Comparison of ENCODE assay signal across 11 cellular contexts in the genomic region with DNA sequence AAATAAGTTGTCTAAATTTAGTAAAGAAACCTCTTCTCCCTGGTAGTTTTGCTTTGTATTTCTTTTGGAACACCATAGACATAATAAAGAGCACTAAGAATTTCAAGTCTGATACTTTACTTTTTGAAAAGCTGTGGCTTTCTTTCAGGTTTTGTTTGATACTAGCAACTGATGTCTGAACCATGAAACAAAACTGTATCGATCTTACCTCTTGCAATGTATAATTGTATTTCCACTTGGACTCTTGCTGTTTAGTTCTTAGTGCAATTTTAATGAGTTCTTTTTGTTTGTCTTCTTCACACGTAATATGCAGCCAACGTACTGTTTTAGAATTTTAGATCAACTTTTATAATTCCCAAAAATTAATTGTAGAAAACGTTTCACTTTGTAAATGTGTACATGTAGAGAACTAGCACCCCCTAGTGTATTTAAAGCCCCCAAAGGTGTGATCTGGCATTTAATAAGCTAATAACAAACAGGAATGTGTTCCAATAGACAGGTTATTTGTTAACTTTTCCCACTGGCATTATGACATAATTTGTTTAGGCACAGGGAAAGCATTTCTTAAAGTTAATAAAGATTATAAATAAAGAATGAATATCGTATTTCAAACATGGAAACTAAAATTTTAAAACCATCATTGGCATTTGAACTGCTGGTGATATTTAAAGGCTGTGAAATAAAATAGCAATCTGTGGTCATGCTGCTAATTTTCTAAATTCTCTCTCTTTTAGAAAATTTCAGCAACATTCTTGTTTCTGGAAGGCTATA.
DNase-seq lines count a peak whose midpoint lies in the region; TF ChIP-seq lines count a peak whose summit lies in the region.
"Had no signal": no experiment of that assay in that cellular context is flagged by ENCODE, and none has a peak within 500 bp of the region (broad histone marks: within the 10 kb centered on the region; RNA-seq: fewer than 3 reads in every experiment).

No MANE protein-coding gene starts in this region.

- H3K27me3 ChIP-seq in brain microvascular endothelial cell (replicated peaks) = no peaks in the 10 kb centered on the region
- no peaks in the 10 kb centered on the region for H3K27me3 ChIP-seq in testis
- H3K27me3 ChIP-seq: gastroesophageal sphincter had no signal

- no peaks in the 10 kb centered on the region for H3K9me3 Mint-ChIP-seq in osteocyte (ENCODE audit: unreplicated experiment)
- H3K9me3 Mint-ChIP-seq in activated CD4-positive, alpha-beta memory T cell treated with anti-CD3 and anti-CD28 coated beads for 36 hours = no peaks in the 10 kb centered on the region
- H3K9me3 Mint-ChIP-seq in endothelial cell (ENCODE audit: unreplicated experiment) = no peaks in the 10 kb centered on the region

- POLR2A ChIA-PET in activated CD4-positive, alpha-beta memory T cell treated with anti-CD3 and anti-CD28 coated beads for 36 hours (lab: Charles Lee) = no interaction called here

- no peak overlapping the region for H3K4me3 ChIP-seq in GM12865 (ENCODE audit: low read depth, low read length)
- H3K4me3 ChIP-seq in brain microvascular endothelial cell (ENCODE audit: low read depth, low read length) = no peak overlapping the region
- no peak overlapping the region for H3K4me3 ChIP-seq in testis
- H3K4me3 ChIP-seq: gastroesophageal sphincter had no signal

- intact Hi-C loops in testis (cut with DNase I; ENCODE audit: low total_unique reads) = no loop called here
- intact Hi-C loops in activated CD4-positive, alpha-beta memory T cell treated with anti-CD3 and anti-CD28 coated beads for 36 hours (cut with micrococcal nuclease) = no loop called here

- CTCF ChIA-PET in activated CD4-positive, alpha-beta memory T cell treated with anti-CD3 and anti-CD28 coated beads for 36 hours (lab: Charles Lee) = interaction anchor here (0.6 to 0.9 kb wide), 2 partner anchors 475 to 1002 kb away, joined by 3 read pairs; no protein-coding TSS in a partner anchor

- no peak for TF ChIP-seq POLR2A in testis (IDR thresholded peaks at IDR 0.05)

- no peak for TF ChIP-seq CTCF in GM12865 (IDR thresholded peaks at IDR 0.05; ENCODE audit: insufficient read depth, low read depth, low read length, missing control alignments)
- TF ChIP-seq CTCF in brain microvascular endothelial cell (IDR thresholded peaks at IDR 0.05; ENCODE audit: low read depth, low read length, missing control alignments) = peak; percentile 27
- peak; percentile 18 for TF ChIP-seq CTCF in osteocyte (IDR thresholded peaks at IDR 0.05)
- no peak for TF ChIP-seq CTCF in testis (IDR thresholded peaks at IDR 0.05)
- TF ChIP-seq CTCF in endothelial cell (IDR thresholded peaks at IDR 0.05; ENCODE audit: unreplicated experiment) = no peak

- no peaks in the 10 kb centered on the region for H3K4me1 Mint-ChIP-seq in osteocyte (ENCODE audit: unreplicated experiment)
- H3K4me1 Mint-ChIP-seq in activated CD4-positive, alpha-beta memory T cell treated with anti-CD3 and anti-CD28 coated beads for 36 hours (ENCODE audit: low read depth) = no peaks in the 10 kb centered on the region
- H3K4me1 Mint-ChIP-seq in endothelial cell (ENCODE audit: unreplicated experiment) = no peaks in the 10 kb centered on the region
- H3K4me1 Mint-ChIP-seq: natural killer cell had no signal

- peaks cover 7% of the 10 kb centered on the region for H3K27me3 Mint-ChIP-seq in osteocyte (ENCODE audit: unreplicated experiment)
- no peaks in the 10 kb centered on the region for H3K27me3 Mint-ChIP-seq in activated CD4-positive, alpha-beta memory T cell treated with anti-CD3 and anti-CD28 coated beads for 36 hours
- H3K27me3 Mint-ChIP-seq in endothelial cell (ENCODE audit: unreplicated experiment) = peaks cover 2% of the 10 kb centered on the region

- H3K4me1 ChIP-seq in testis = no peaks in the 10 kb centered on the region
- H3K4me1 ChIP-seq: gastroesophageal sphincter had no signal

- no peak overlapping the region for H3K27ac Mint-ChIP-seq in osteocyte (ENCODE audit: unreplicated experiment)
- no peak overlapping the region for H3K27ac Mint-ChIP-seq in activated CD4-positive, alpha-beta memory T cell treated with anti-CD3 and anti-CD28 coated beads for 36 hours
- no peak overlapping the region for H3K27ac Mint-ChIP-seq in endothelial cell (ENCODE audit: unreplicated experiment)
- H3K27ac Mint-ChIP-seq: natural killer cell had no signal

- in situ Hi-C loops in brain microvascular endothelial cell (cut with HindIII; ENCODE audit: low pct_ligation_motif_present, low sequenced_read_pairs) = no loop called here

- H3K36me3 ChIP-seq in brain microvascular endothelial cell (replicated peaks) (no peaks in the 10 kb centered on the region), testis (ENCODE audit: low read depth, missing control alignments) (no peaks in the 10 kb centered on the region)
- H3K36me3 ChIP-seq: gastroesophageal sphincter had no signal

- no peaks in the 10 kb centered on the region for H3K9me3 ChIP-seq in testis
- H3K9me3 ChIP-seq: gastroesophageal sphincter had no signal

- peak; percentile 7 for DNase-seq in GM12865 (ENCODE audit: low read depth)
- peak; percentile 85 for DNase-seq in NCI-H146 (lab: John Stamatoyannopoulos, UW)
- no peak for DNase-seq in brain microvascular endothelial cell
- DNase-seq in osteocyte (ENCODE audit: extremely low spot score, unreplicated experiment) = no peak
- DNase-seq in testis = no peak
- DNase-seq in activated CD4-positive, alpha-beta memory T cell treated with anti-CD3 and anti-CD28 coated beads for 36 hours = no peak
- DNase-seq in endothelial cell (ENCODE audit: low spot score) = no peak
- DNase-seq: activated CD4-positive, CD25-positive, alpha-beta regulatory T cell; amniotic stem cell; natural killer cell had no signal

- no peaks in the 10 kb centered on the region for H3K36me3 Mint-ChIP-seq in osteocyte (ENCODE audit: unreplicated experiment)
- no peaks in the 10 kb centered on the region for H3K36me3 Mint-ChIP-seq in activated CD4-positive, alpha-beta memory T cell treated with anti-CD3 and anti-CD28 coated beads for 36 hours
- H3K36me3 Mint-ChIP-seq in endothelial cell (ENCODE audit: low read depth, unreplicated experiment) = no peaks in the 10 kb centered on the region
- H3K36me3 Mint-ChIP-seq: natural killer cell had no signal

- H3K4me3 Mint-ChIP-seq in osteocyte (ENCODE audit: unreplicated experiment) (no peak overlapping the region), endothelial cell (ENCODE audit: unreplicated experiment) (no peak overlapping the region)
- H3K4me3 Mint-ChIP-seq in activated CD4-positive, alpha-beta memory T cell treated with anti-CD3 and anti-CD28 coated beads for 36 hours = no peak overlapping the region
- H3K4me3 Mint-ChIP-seq: natural killer cell had no signal

- H3K27ac ChIP-seq in brain microvascular endothelial cell (no peak overlapping the region), testis (no peak overlapping the region)
- H3K27ac ChIP-seq: gastroesophageal sphincter had no signal

- 58 to 59% methylated on average over 5 of the region's 5 CpGs for WGBS in testis, 2 donors

Comparison
In these comparisons a context has a peak if more than half of its experiments do, and no peak if none do; other contexts are left out.
1. DNase-seq: peak in GM12865 (single experiment) and NCI-H146 (single experiment); none in brain microvascular endothelial cell (single experiment), osteocyte (single experiment), testis (single experiment), activated CD4-positive, alpha-beta memory T cell treated with anti-CD3 and anti-CD28 coated beads for 36 hours (single experiment) and endothelial cell (single experiment).
2. CTCF ChIP-seq: peak in brain microvascular endothelial cell (single experiment) and osteocyte (single experiment); none in GM12865 (single experiment), testis (0 of 3) and endothelial cell (single experiment).